Comparison of ENCODE assay signal across 25 cellular contexts in genomic region chr10:74993649-74994048, GRCh38.
"Had no signal": no experiment of that assay in that cellular context is flagged by ENCODE, and none has a peak within 500 bp of the region (broad histone marks: within the 10 kb centered on the region; RNA-seq: fewer than 3 reads in every experiment).

No MANE protein-coding gene starts in this region.

- H3K27me3 ChIP-seq: colonic mucosa, esophagus squamous epithelium, gastrocnemius medialis, heart right ventricle, left lung had no signal

- H3K4me3 Mint-ChIP-seq: dendritic cell treated with granulocyte-macrophage colony-stimulating factor and Interleukin-4, amounts not matched to agents 40 ng/mL and 50 ng/mL, for 4 days; effector memory CD8-positive, alpha-beta T cell; endodermal cell; memory B cell; naive B cell had no signal

- H3K27me3 Mint-ChIP-seq: dendritic cell treated with granulocyte-macrophage colony-stimulating factor and Interleukin-4, amounts not matched to agents 40 ng/mL and 50 ng/mL, for 4 days; effector memory CD8-positive, alpha-beta T cell; memory B cell; naive B cell; naive thymus-derived CD8-positive, alpha-beta T cell had no signal

- H3K27ac ChIP-seq: colonic mucosa, epithelial cell of prostate, esophagus squamous epithelium, gastrocnemius medialis, heart right ventricle, left lung, lower lobe of right lung had no signal

- DNase-seq: colonic mucosa; cortex of kidney; effector CD8-positive, alpha-beta T cell; effector memory CD8-positive, alpha-beta T cell; endodermal cell; erythroblast; esophagus squamous epithelium; foreskin fibroblast; foreskin melanocyte; gastrocnemius medialis; glutamatergic neuron; head of caudate nucleus; heart right ventricle; hippocampal formation; left cardiac atrium; left lung; left ventricle myocardium superior; lower lobe of right lung; mesendoderm; mucosa of descending colon; naive B cell; naive thymus-derived CD8-positive, alpha-beta T cell had no signal

- H3K9me3 ChIP-seq: colonic mucosa, esophagus squamous epithelium, gastrocnemius medialis, heart right ventricle, left lung, lower lobe of right lung, mucosa of descending colon had no signal

- H3K27ac Mint-ChIP-seq: dendritic cell treated with granulocyte-macrophage colony-stimulating factor and Interleukin-4, amounts not matched to agents 40 ng/mL and 50 ng/mL, for 4 days; effector memory CD8-positive, alpha-beta T cell; endodermal cell; memory B cell had no signal

- H3K4me3 ChIP-seq: colonic mucosa, esophagus squamous epithelium, gastrocnemius medialis, heart right ventricle, left lung, lower lobe of right lung, mucosa of descending colon had no signal

- H3K36me3 ChIP-seq: colonic mucosa had no signal

- H3K9me3 Mint-ChIP-seq: dendritic cell treated with granulocyte-macrophage colony-stimulating factor and Interleukin-4, amounts not matched to agents 40 ng/mL and 50 ng/mL, for 4 days; effector memory CD8-positive, alpha-beta T cell; endodermal cell; memory B cell; naive B cell; naive thymus-derived CD8-positive, alpha-beta T cell had no signal
